ENCODE assay signal across 19 cellular contexts in the genomic region with DNA sequence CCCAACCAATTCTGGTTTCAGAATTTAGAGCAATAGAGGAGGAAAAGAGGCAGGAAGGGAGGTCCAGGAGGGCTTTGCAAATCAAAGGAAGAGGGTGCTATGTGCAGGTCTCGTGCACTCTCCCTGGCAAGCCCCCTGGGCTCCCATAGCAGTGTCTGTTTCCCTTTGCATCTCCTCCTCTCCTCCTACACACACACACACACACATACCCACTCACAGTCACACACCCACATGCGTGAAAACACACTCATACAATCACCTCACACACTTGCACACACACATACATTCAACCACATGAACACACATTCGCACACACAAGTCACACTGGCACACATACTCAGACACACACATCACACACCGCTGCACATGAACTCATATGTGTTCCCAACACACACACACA.
DNase-seq lines count a peak whose midpoint lies in the region; ATAC-seq, FAIRE-seq and TF ChIP-seq lines count a peak whose summit lies in the region.
"Had no signal": no experiment of that assay in that cellular context is flagged by ENCODE, and none has a peak within 500 bp of the region (broad histone marks: within the 10 kb centered on the region; RNA-seq: fewer than 3 reads in every experiment).

No MANE protein-coding gene starts in this region.

- RAD21 ChIA-PET in GM12878 (lab: Charles Lee; ENCODE audit: unreplicated experiment) = no interaction called here

- in situ Hi-C loops in GM12878 (cut with MboI) = no loop called here

- no peaks in the 10 kb centered on the region for H3K27me3 ChIP-seq in GM12878 (replicated peaks in 1 of 2; ENCODE audit: control insufficient read depth in 2 of 2, insufficient read depth in 2 of 2, low read length in 1 of 2)
- H3K27me3 ChIP-seq in lung (ENCODE audit: control insufficient read depth, insufficient read depth) = no peaks in the 10 kb centered on the region
- H3K27me3 ChIP-seq: SJCRH30 had no signal

- H3K9ac ChIP-seq in GM12878 (ENCODE audit: control insufficient read depth, insufficient read depth, low read length) = no peak overlapping the region
- H3K9ac ChIP-seq: GM23248 had no signal

- no peaks in the 10 kb centered on the region for H4K20me1 ChIP-seq in GM12878 (ENCODE audit: control insufficient read depth, insufficient read depth)

- no peak for TF ChIP-seq EP300 in GM12878 (IDR thresholded peaks at IDR 0.05; ENCODE audit: borderline replicate concordance in 1 of 2, control insufficient read depth in 1 of 2, low read depth in 2 of 2, low read length in 2 of 2)

- no peak for TF ChIP-seq RAD21 in GM12878 (IDR thresholded peaks at IDR 0.05; ENCODE audit: insufficient read depth, low read depth, low read length)

- no peak overlapping the region for H3K27ac Mint-ChIP-seq in activated CD4-positive, alpha-beta memory T cell treated with anti-CD3 and anti-CD28 coated beads, Interleukin-2, amount 10 ng/mL, durations not matched to agents 7 days and 5 days

- no peaks in the 10 kb centered on the region for H3K79me2 ChIP-seq in GM12878 (ENCODE audit: control insufficient read depth, insufficient read depth, low read length)

- ATAC-seq in GM12878 = no peak
- ATAC-seq in lung (ENCODE audit: insufficient read depth, low FRiP score) = no peak

- H2AFZ ChIP-seq in GM12878 (ENCODE audit: control insufficient read depth, low read depth, low read length) = no peak overlapping the region
- H2AFZ ChIP-seq: GM23248 had no signal

- H3K9me3 ChIP-seq in GM12878 (replicated peaks; ENCODE audit: control insufficient read depth, insufficient read depth, low read length) = peaks cover 2% of the 10 kb centered on the region; the same call in 2 of the 3 replicates
- H3K9me3 ChIP-seq in lung (ENCODE audit: control insufficient read depth in 2 of 2, insufficient read depth in 1 of 2, low read length in 1 of 2) = no peaks in the 10 kb centered on the region
- H3K9me3 ChIP-seq: SJCRH30 had no signal

- H3K9me3 Mint-ChIP-seq in activated CD4-positive, alpha-beta memory T cell treated with anti-CD3 and anti-CD28 coated beads, Interleukin-2, amount 10 ng/mL, durations not matched to agents 7 days and 5 days = peaks cover 3% of the 10 kb centered on the region

- H3K4me1 Mint-ChIP-seq in activated CD4-positive, alpha-beta memory T cell treated with anti-CD3 and anti-CD28 coated beads, Interleukin-2, amount 10 ng/mL, durations not matched to agents 7 days and 5 days = peaks cover 2% of the 10 kb centered on the region

- H3K4me3 Mint-ChIP-seq in activated CD4-positive, alpha-beta memory T cell treated with anti-CD3 and anti-CD28 coated beads, Interleukin-2, amount 10 ng/mL, durations not matched to agents 7 days and 5 days = no peak overlapping the region

- peak; percentile 45 for FAIRE-seq in GM12891 (lab: Jason Lieb, UNC)
- no peak for FAIRE-seq in GM12878 (lab: Jason Lieb, UNC)
- FAIRE-seq: RCC 7860 had no signal

- no peaks in the 10 kb centered on the region for H3K4me1 ChIP-seq in GM12878 (ENCODE audit: control insufficient read depth, insufficient read depth, low read length)
- no peaks in the 10 kb centered on the region for H3K4me1 ChIP-seq in lung (ENCODE audit: control insufficient read depth in 2 of 2, insufficient read depth in 2 of 2, low read length in 2 of 2)
- H3K4me1 ChIP-seq: SJCRH30 had no signal

- SMC1A ChIA-PET in GM12878 (lab: Charles Lee; ENCODE audit: uncharacterized antibody, unreplicated experiment) = no interaction called here

- DNase-seq in GM12891 (ENCODE audit: insufficient read length, low spot score) (no peak), GM12878 (ENCODE audit: low read depth, low spot score) (no peak), lung (ENCODE audit: low spot score) (no peak), posterior vena cava (ENCODE audit: low spot score) (peak; percentile 29), GF-D8 (lab: John Stamatoyannopoulos, UW) (no peak), T-helper 1 cell (no peak)
- no peak for DNase-seq in activated CD4-positive, alpha-beta memory T cell treated with anti-CD3 and anti-CD28 coated beads, Interleukin-2, amount 10 ng/mL, durations not matched to agents 7 days and 5 days
- DNase-seq: Calu3, DND-41, GM23248, H7, KBM-7, MV-4-11, NCI-H2029, NCI-H446, NCI-H524 treated with DMSO at 0.1 percent for 48 hours, NCI-H774, SJCRH30 had no signal

- H3K36me3 ChIP-seq in GM12878 (ENCODE audit: control insufficient read depth in 2 of 2, insufficient read depth in 2 of 2, low read length in 1 of 2) = no peaks in the 10 kb centered on the region
- H3K36me3 ChIP-seq in lung (ENCODE audit: control insufficient read depth in 2 of 2, insufficient read depth in 2 of 2, low read length in 2 of 2) = no peaks in the 10 kb centered on the region
- H3K36me3 ChIP-seq: SJCRH30 had no signal

- no peak overlapping the region for H3K4me2 ChIP-seq in GM12878 (ENCODE audit: control insufficient read depth, insufficient read depth)

- CTCF ChIA-PET in GM12878 (lab: Yijun Ruan, JAX) = no interaction called here
- CTCF ChIA-PET in activated CD4-positive, alpha-beta memory T cell treated with anti-CD3 and anti-CD28 coated beads, Interleukin-2, amount 10 ng/mL, durations not matched to agents 7 days and 5 days (lab: Charles Lee) = no interaction called here

- POLR2A ChIA-PET in GM12878 (lab: Charles Lee) = no interaction called here
- POLR2A ChIA-PET in activated CD4-positive, alpha-beta memory T cell treated with anti-CD3 and anti-CD28 coated beads, Interleukin-2, amount 10 ng/mL, durations not matched to agents 7 days and 5 days (lab: Charles Lee) = no interaction called here

- H3K27ac ChIP-seq in GM12878 (ENCODE audit: control insufficient read depth, insufficient read depth) = no peak overlapping the region
- H3K27ac ChIP-seq in lung (ENCODE audit: low read depth in 1 of 2, low read length in 1 of 2) = no peak overlapping the region
- H3K27ac ChIP-seq: GM23248, SJCRH30 had no signal

- WGBS in GM12878 (ENCODE audit: insufficient coverage, insufficient replicate concordance, low lambda C conversion rate, missing lambda C conversion rate) = 56% methylated on average over 4 of the region's 4 CpGs
- 92 to 95% methylated on average over 4 of the region's 4 CpGs for WGBS in lung, 2 donors

- intact Hi-C loops in GM12878 (cut with micrococcal nuclease; ENCODE audit: unreplicated experiment) = no loop called here
- intact Hi-C loops in posterior vena cava (cut with DNase I) = no loop called here

- TF ChIP-seq POLR2A in GM12891 (IDR thresholded peaks at IDR 0.05; ENCODE audit: low read depth, low read length) = no peak
- TF ChIP-seq POLR2A in GM12878 (IDR thresholded peaks at IDR 0.05; ENCODE audit: low read depth, low read length) = no peak

- peaks cover 15% of the 10 kb centered on the region for H3K27me3 Mint-ChIP-seq in activated CD4-positive, alpha-beta memory T cell treated with anti-CD3 and anti-CD28 coated beads, Interleukin-2, amount 10 ng/mL, durations not matched to agents 7 days and 5 days

- no peak overlapping the region for H3K4me3 ChIP-seq in GM12878
- peak overlapping the region; percentile 8 for H3K4me3 ChIP-seq in lung
- H3K4me3 ChIP-seq: GM23248, SJCRH30 had no signal

- TF ChIP-seq CTCF in GM12878 (IDR thresholded peaks at IDR 0.05 in 2 of 3, conservative IDR thresholded peaks at IDR 0.05 in 1 of 3; ENCODE audit: control insufficient read depth in 2 of 3, extremely low read depth in 1 of 3, insufficient read depth in 1 of 3, low read depth in 3 of 3, low read length in 3 of 3) (no peak), lung (IDR thresholded peaks at IDR 0.05; ENCODE audit: control extremely low read depth, extremely low read depth) (no peak)

- BruUV-seq in GM12878 (replicated peaks; lab: Mats Ljungman, UMichigan) = no TSS peak

- H3K36me3 Mint-ChIP-seq in activated CD4-positive, alpha-beta memory T cell treated with anti-CD3 and anti-CD28 coated beads, Interleukin-2, amount 10 ng/mL, durations not matched to agents 7 days and 5 days (ENCODE audit: low read depth) = no peaks in the 10 kb centered on the region

TF ChIP-seq in GM12891, 5 proteins besides CTCF, POLR2A, EP300 and RAD21:
- no peak for TF ChIP-seq POLR2AphosphoS5 (IDR thresholded peaks at IDR 0.05; ENCODE audit: low read depth, low read length)
- no peak for TF ChIP-seq TAF1 (IDR thresholded peaks at IDR 0.05; ENCODE audit: low read depth, low read length)
- TF ChIP-seq SPI1 (IDR thresholded peaks at IDR 0.05; ENCODE audit: low read depth, low read length) = no peak
- TF ChIP-seq PAX5 (IDR thresholded peaks at IDR 0.05; ENCODE audit: insufficient read depth, low read length, severe bottlenecking) = no peak
- no peak for TF ChIP-seq POU2F2 (IDR thresholded peaks at IDR 0.05; ENCODE audit: low read depth, low read length)

TF ChIP-seq in GM12878, 131 proteins besides CTCF, POLR2A, EP300 and RAD21:
- TF ChIP-seq, protein P1, sequence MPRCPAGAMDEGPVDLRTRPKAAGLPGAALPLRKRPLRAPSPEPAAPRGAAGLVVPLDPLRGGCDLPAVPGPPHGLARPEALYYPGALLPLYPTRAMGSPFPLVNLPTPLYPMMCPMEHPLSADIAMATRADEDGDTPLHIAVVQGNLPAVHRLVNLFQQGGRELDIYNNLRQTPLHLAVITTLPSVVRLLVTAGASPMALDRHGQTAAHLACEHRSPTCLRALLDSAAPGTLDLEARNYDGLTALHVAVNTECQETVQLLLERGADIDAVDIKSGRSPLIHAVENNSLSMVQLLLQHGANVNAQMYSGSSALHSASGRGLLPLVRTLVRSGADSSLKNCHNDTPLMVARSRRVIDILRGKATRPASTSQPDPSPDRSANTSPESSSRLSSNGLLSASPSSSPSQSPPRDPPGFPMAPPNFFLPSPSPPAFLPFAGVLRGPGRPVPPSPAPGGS (IDR thresholded peaks at IDR 0.05; ENCODE audit: borderline replicate concordance, insufficient read depth, low read depth, low read length, poor library complexity, severe bottlenecking) = peak; percentile 89
- no peak for TF ChIP-seq DPF2 (IDR thresholded peaks at IDR 0.05)
